In the genomic region with DNA sequence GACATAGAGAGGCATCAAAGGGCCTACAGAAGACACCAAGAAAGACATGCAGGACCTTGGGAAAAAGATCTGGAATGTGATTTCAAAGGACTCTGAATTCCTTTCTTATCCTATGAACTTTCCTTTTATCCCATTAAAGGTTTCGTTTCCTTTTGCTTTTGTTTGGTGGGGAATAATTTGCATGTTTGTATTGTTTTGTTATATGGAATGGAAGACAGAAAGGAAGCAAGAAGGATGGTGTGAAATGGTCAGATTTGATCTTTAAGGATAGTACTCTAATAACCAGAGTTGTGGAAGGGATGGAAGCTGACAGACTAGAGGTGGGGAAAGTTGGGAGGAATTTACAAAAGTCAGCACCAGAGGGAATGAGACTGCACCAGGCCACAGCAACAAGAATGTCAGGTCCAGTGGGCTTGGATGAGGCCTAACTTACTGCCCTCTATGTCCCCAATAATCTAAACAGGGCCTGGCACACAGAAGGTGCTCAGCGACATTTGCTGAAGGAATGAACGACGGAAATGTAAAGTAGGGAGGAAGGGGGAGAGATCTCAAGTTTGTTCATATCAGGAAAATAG, we compare ENCODE assay signal across 23 cellular contexts.
"Had no signal": no experiment of that assay in that cellular context is flagged by ENCODE, and none has a peak within 500 bp of the region (broad histone marks: within the 10 kb centered on the region; RNA-seq: fewer than 3 reads in every experiment).

No MANE protein-coding gene starts in this region.

- ATAC-seq: activated CD4-positive, alpha-beta T cell treated with anti-CD3 and anti-CD28 coated beads for 36 hours; activated T-cell treated with anti-CD3 and anti-CD28 coated beads, Interleukin-2, amount 50 U/mL, for 72 hours; stimulated activated memory B cell treated with anti-CD40 and anti-IgM and Interleukin-4, amounts not matched to agents 10 μg/mL and 1 μg/mL and 100 μg/mL, for 72 hours; stimulated activated naive CD8-positive, alpha-beta T cell treated with anti-CD3 and anti-CD28 coated beads, Interleukin-15, amount 100 ng/mL, for 72 hours had no signal

- H3K27me3 ChIP-seq: cardiac muscle cell, colonic mucosa, thyroid gland, upper lobe of left lung had no signal

- H3K4me3 ChIP-seq: cardiac muscle cell, colonic mucosa, heart left ventricle, skin epidermis, thyroid gland, upper lobe of left lung had no signal

- H3K4me1 Mint-ChIP-seq: activated B cell treated with CpG ODN at 0.5 μM for 24 hours; brain; stimulated activated memory B cell treated with anti-CD40 and anti-IgM and Interleukin-4, amounts not matched to agents 10 μg/mL and 1 μg/mL and 100 μg/mL, for 72 hours had no signal

- H3K4me3 Mint-ChIP-seq: activated B cell treated with CpG ODN at 0.5 μM for 24 hours; activated CD4-positive, alpha-beta T cell treated with anti-CD3 and anti-CD28 coated beads for 36 hours; activated naive CD8-positive, alpha-beta T cell; activated T-cell treated with anti-CD3 and anti-CD28 coated beads, Interleukin-2, amount 50 U/mL, for 72 hours; brain; nephron; stimulated activated memory B cell treated with anti-CD40 and anti-IgM and Interleukin-4, amounts not matched to agents 10 μg/mL and 1 μg/mL and 100 μg/mL, for 72 hours; stimulated activated naive CD8-positive, alpha-beta T cell treated with anti-CD3 and anti-CD28 coated beads, Interleukin-15, amount 100 ng/mL, for 72 hours; T-helper 2 cell treated with Interferon-gamma antibody and Interleukin-4, amounts not matched to agents 5 μg/mL and 100 μg/mL, for 36 hours had no signal

- H3K36me3 Mint-ChIP-seq: activated naive CD8-positive, alpha-beta T cell; brain; stimulated activated memory B cell treated with anti-CD40 and anti-IgM and Interleukin-4, amounts not matched to agents 10 μg/mL and 1 μg/mL and 100 μg/mL, for 72 hours had no signal

- H3K9me3 ChIP-seq: colonic mucosa, heart left ventricle, thyroid gland, upper lobe of left lung had no signal

- H3K4me1 ChIP-seq: colonic mucosa had no signal

- H3K27me3 Mint-ChIP-seq: activated B cell treated with CpG ODN at 0.5 μM for 24 hours; activated CD4-positive, alpha-beta T cell treated with anti-CD3 and anti-CD28 coated beads for 36 hours; stimulated activated memory B cell treated with anti-CD40 and anti-IgM and Interleukin-4, amounts not matched to agents 10 μg/mL and 1 μg/mL and 100 μg/mL, for 72 hours had no signal

- H3K27ac ChIP-seq: cardiac muscle cell, colonic mucosa, skin epidermis, thyroid gland had no signal

- H3K36me3 ChIP-seq: cardiac muscle cell, colonic mucosa, heart left ventricle, thyroid gland, upper lobe of left lung had no signal

- DNase-seq: activated B cell treated with CpG ODN at 0.5 μM for 24 hours; activated CD4-positive, alpha-beta T cell treated with anti-CD3 and anti-CD28 coated beads for 36 hours; activated naive CD4-positive, alpha-beta T cell; activated T-cell treated with anti-CD3 and anti-CD28 coated beads for 4 hours; activated T-cell treated with anti-CD3 and anti-CD28 coated beads, Interleukin-2, amount 50 U/mL, for 72 hours; aorta; cerebellar nuclear complex; effector CD8-positive, alpha-beta T cell; heart left ventricle; hypothalamus; stimulated activated CD4-positive, alpha-beta T cell treated with anti-CD3 and anti-CD28 coated beads, Interleukin-4, amount 100 ng/mL, for 24 hours; stimulated activated naive CD8-positive, alpha-beta T cell treated with anti-CD3 and anti-CD28 coated beads, Interleukin-15, amount 100 ng/mL, for 72 hours; T-helper 1 cell; thyroid gland had no signal

- H3K27ac Mint-ChIP-seq: activated B cell treated with CpG ODN at 0.5 μM for 24 hours; activated CD4-positive, alpha-beta T cell treated with anti-CD3 and anti-CD28 coated beads for 36 hours; activated naive CD8-positive, alpha-beta T cell; activated T-cell treated with anti-CD3 and anti-CD28 coated beads, Interleukin-2, amount 50 U/mL, for 72 hours; brain; stimulated activated memory B cell treated with anti-CD40 and anti-IgM and Interleukin-4, amounts not matched to agents 10 μg/mL and 1 μg/mL and 100 μg/mL, for 72 hours; T-helper 2 cell treated with Interferon-gamma antibody and Interleukin-4, amounts not matched to agents 5 μg/mL and 100 μg/mL, for 36 hours had no signal
